In the genomic region with DNA sequence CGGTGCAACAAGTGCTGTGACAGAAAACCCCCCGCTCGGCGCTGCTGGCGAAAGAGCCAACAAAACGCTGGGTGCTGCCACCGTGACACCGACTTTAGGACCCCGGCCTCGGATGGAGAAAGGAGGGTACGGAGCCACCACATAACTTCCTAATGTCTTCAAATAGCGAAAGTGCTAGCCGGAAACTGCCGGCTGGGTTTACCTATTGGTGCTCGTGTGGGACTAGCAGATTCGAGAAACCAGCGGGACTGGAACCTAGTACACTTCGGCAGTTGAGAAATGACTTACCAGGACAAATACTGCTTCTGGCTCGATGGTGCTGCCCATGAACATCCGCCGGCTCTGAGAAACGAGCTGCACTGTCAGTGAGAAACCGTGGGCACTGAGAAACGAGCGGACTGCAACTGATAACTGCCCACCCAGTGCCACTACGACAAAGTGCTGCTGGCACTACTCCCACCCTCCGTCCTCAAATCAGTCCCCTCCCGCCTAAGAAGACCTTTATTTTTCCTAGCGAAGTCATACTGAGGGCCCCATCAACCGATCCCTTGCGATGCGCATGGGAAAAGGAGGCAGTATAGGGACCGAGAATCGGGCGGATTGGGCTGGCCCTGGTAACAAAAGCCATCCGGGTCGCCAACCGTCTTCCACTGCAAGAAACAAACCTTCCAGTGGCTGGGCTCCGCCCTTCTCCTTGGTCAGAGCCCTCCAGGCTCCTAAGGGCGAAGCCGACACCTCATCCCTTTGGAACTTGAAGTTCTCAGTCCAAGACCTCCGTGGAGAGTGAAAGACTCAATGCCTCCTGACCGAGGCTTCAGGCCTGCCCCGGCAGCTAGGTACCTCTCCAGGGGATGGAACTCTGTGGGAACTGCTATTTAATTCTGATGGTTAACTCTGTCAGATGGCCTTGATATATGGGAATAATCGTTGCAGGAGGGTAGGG, we compare ENCODE assay signal across 1 cellular context.
TF ChIP-seq lines count a peak whose summit lies in the region.

No MANE protein-coding gene starts in this region.

TF ChIP-seq in IMR-90, 13 proteins besides CTCF, POLR2A, EP300 and RAD21 (continued from another document):
- TF ChIP-seq, protein P1, sequence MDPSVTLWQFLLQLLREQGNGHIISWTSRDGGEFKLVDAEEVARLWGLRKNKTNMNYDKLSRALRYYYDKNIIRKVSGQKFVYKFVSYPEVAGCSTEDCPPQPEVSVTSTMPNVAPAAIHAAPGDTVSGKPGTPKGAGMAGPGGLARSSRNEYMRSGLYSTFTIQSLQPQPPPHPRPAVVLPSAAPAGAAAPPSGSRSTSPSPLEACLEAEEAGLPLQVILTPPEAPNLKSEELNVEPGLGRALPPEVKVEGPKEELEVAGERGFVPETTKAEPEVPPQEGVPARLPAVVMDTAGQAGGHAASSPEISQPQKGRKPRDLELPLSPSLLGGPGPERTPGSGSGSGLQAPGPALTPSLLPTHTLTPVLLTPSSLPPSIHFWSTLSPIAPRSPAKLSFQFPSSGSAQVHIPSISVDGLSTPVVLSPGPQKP (IDR thresholded peaks at IDR 0.05; ENCODE audit: borderline replicate concordance, low read depth, low read length) = no peak
- TF ChIP-seq NFE2L2 (IDR thresholded peaks at IDR 0.05; ENCODE audit: low read depth, low read length) (no peak), CEBPB (IDR thresholded peaks at IDR 0.05; ENCODE audit: low read depth, low read length) (no peak), SMC3 (IDR thresholded peaks at IDR 0.05; ENCODE audit: low read depth, low read length) (no peak), RFX5 (IDR thresholded peaks at IDR 0.05; ENCODE audit: low read depth, low read length) (no peak), MAZ (IDR thresholded peaks at IDR 0.05; ENCODE audit: borderline replicate concordance, low read depth, low read length) (no peak; the same call in 1 of the 2 replicates), RCOR1 (IDR thresholded peaks at IDR 0.05; ENCODE audit: insufficient replicate concordance, low read length) (peak; percentile 45), MXI1 (IDR thresholded peaks at IDR 0.05; ENCODE audit: borderline replicate concordance, low read depth, low read length) (no peak), CHD1 (IDR thresholded peaks at IDR 0.05; ENCODE audit: low read depth, low read length) (no peak)
